8 cellular contexts compared by ENCODE assay signal in the genomic region with DNA sequence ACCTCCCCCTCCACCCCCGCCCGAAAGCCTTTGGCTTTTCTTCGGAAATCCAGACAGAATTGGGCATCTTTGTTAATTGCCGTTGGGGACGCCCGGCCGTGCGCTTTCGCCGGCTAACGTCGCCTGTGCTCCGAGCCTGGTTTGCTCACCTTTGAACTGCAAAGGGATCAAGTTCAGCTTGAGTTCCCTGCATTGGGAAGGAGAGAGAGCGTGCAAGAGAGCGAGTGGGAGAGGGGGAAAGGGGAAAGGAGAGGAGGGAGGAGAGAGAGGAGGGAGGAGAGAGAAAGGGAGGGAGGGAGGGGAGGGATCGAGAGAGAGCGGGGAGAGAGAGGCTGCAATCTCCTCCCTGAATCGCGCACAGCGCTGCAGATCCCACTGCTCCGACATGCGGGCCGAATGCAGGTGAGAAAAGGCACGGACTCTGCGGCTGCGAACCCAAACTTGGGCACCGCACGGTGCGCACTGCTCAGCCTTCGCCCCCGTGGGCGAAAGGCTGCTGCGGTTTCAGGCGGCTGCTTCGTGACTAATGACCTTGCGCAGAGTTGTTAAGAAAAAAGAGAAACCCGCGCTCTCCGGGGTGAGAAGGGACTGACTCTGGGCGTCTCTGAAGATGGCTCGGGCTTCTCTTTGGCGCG. TPM values are rescaled to one million over a fixed set of nuclear protein-coding genes. Genes with fewer than 3 reads are reported as not detected.
DNase-seq lines count a peak whose midpoint lies in the region; ATAC-seq, FAIRE-seq and TF ChIP-seq lines count a peak whose summit lies in the region.

A gene with protein sequence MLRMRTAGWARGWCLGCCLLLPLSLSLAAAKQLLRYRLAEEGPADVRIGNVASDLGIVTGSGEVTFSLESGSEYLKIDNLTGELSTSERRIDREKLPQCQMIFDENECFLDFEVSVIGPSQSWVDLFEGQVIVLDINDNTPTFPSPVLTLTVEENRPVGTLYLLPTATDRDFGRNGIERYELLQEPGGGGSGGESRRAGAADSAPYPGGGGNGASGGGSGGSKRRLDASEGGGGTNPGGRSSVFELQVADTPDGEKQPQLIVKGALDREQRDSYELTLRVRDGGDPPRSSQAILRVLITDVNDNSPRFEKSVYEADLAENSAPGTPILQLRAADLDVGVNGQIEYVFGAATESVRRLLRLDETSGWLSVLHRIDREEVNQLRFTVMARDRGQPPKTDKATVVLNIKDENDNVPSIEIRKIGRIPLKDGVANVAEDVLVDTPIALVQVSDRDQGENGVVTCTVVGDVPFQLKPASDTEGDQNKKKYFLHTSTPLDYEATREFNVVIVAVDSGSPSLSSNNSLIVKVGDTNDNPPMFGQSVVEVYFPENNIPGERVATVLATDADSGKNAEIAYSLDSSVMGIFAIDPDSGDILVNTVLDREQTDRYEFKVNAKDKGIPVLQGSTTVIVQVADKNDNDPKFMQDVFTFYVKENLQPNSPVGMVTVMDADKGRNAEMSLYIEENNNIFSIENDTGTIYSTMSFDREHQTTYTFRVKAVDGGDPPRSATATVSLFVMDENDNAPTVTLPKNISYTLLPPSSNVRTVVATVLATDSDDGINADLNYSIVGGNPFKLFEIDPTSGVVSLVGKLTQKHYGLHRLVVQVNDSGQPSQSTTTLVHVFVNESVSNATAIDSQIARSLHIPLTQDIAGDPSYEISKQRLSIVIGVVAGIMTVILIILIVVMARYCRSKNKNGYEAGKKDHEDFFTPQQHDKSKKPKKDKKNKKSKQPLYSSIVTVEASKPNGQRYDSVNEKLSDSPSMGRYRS (N-terminal part only) (plus strand): TSS at position 349 of the 635 bp plus-strand sequence. CDS start 1,054 bp downstream, outside the sequence.

- CTCF ChIA-PET in activated CD8-positive, alpha-beta T cell treated with anti-CD3 and anti-CD28 coated beads, Interleukin-2, amount 10 ng/mL, durations not matched to agents 7 days and 5 days (lab: Charles Lee): no interaction called here

- H3K9me3 ChIP-seq in CD4-positive, CD25-positive, alpha-beta regulatory T cell (ENCODE audit: control insufficient read depth in 2 of 2, low read length in 2 of 2): no peaks in the 10 kb centered on the region

- ATAC-seq in CD4-positive, CD25-positive, alpha-beta regulatory T cell (ENCODE audit: low read depth in 2 of 2): no peak
- ATAC-seq in activated CD8-positive, alpha-beta T cell treated with anti-CD3 and anti-CD28 coated beads, Interleukin-2, amount 10 ng/mL, durations not matched to agents 7 days and 5 days: no peak

- H3K27me3 Mint-ChIP-seq in CD4-positive, CD25-positive, alpha-beta regulatory T cell: peaks cover 48% of the 10 kb centered on the region
- peaks cover 51% of the 10 kb centered on the region for H3K27me3 Mint-ChIP-seq in activated CD8-positive, alpha-beta T cell treated with anti-CD3 and anti-CD28 coated beads, Interleukin-2, amount 10 ng/mL, durations not matched to agents 7 days and 5 days (ENCODE audit: low read depth)
- peaks cover 64% of the 10 kb centered on the region for H3K27me3 Mint-ChIP-seq in neural crest cell (ENCODE audit: low read depth)

- peaks cover 6% of the 10 kb centered on the region for H3K4me1 ChIP-seq in CD4-positive, CD25-positive, alpha-beta regulatory T cell (ENCODE audit: control insufficient read depth, insufficient read depth, low read length, poor library complexity, severe bottlenecking)

- H3K27ac ChIP-seq in CD4-positive, CD25-positive, alpha-beta regulatory T cell (ENCODE audit: insufficient read depth, low read length, poor library complexity, severe bottlenecking): no peak within 1 kb of the TSS

- H3K36me3 ChIP-seq in CD4-positive, CD25-positive, alpha-beta regulatory T cell (ENCODE audit: control insufficient read depth, insufficient read depth, low read length): no peaks in the 10 kb centered on the region

- peaks cover 0 to 24% (median 4%) of the 10 kb centered on the region in 4 donors for H3K4me1 Mint-ChIP-seq in CD4-positive, CD25-positive, alpha-beta regulatory T cell
- H3K4me1 Mint-ChIP-seq in activated CD8-positive, alpha-beta T cell treated with anti-CD3 and anti-CD28 coated beads, Interleukin-2, amount 10 ng/mL, durations not matched to agents 7 days and 5 days (ENCODE audit: low read depth): peaks cover 36% of the 10 kb centered on the region
- H3K4me1 Mint-ChIP-seq in neural crest cell: peaks cover 53% of the 10 kb centered on the region

- no peaks in the 10 kb centered on the region for H3K36me3 Mint-ChIP-seq in CD4-positive, CD25-positive, alpha-beta regulatory T cell
- H3K36me3 Mint-ChIP-seq in activated CD8-positive, alpha-beta T cell treated with anti-CD3 and anti-CD28 coated beads, Interleukin-2, amount 10 ng/mL, durations not matched to agents 7 days and 5 days (ENCODE audit: low read depth): peaks cover 15% of the 10 kb centered on the region
- H3K36me3 Mint-ChIP-seq in neural crest cell (ENCODE audit: low read depth): peaks cover 3% of the 10 kb centered on the region

- peaks cover 14% of the 10 kb centered on the region for H3K27me3 ChIP-seq in CD4-positive, CD25-positive, alpha-beta regulatory T cell (ENCODE audit: control insufficient read depth, insufficient read depth, low read length)

- POLR2A ChIA-PET in activated CD8-positive, alpha-beta T cell treated with anti-CD3 and anti-CD28 coated beads, Interleukin-2, amount 10 ng/mL, durations not matched to agents 7 days and 5 days (lab: Charles Lee): no interaction called here

- H3K27ac Mint-ChIP-seq in CD4-positive, CD25-positive, alpha-beta regulatory T cell: no peak within 1 kb of the TSS
- H3K27ac Mint-ChIP-seq in activated CD8-positive, alpha-beta T cell treated with anti-CD3 and anti-CD28 coated beads, Interleukin-2, amount 10 ng/mL, durations not matched to agents 7 days and 5 days: peak within 1 kb of the TSS; percentile 87
- H3K27ac Mint-ChIP-seq in neural crest cell (ENCODE audit: unreplicated experiment): peak within 1 kb of the TSS; percentile 91

- FAIRE-seq in GM19239 (lab: Jason Lieb, UNC): no peak

- no peak for DNase-seq in CD4-positive, CD25-positive, alpha-beta regulatory T cell
- peak; percentile 16 for DNase-seq in HPDE6-E6E7 (ENCODE audit: extremely low spot score)
- DNase-seq in activated CD8-positive, alpha-beta T cell treated with anti-CD3 and anti-CD28 coated beads, Interleukin-2, amount 10 ng/mL, durations not matched to agents 7 days and 5 days: no peak
- peak; percentile 57 for DNase-seq in glomerular visceral epithelial cell (ENCODE audit: extremely low spot score)
- DNase-seq in neural crest cell (ENCODE audit: low read depth, low spot score): peak; percentile 28
- no peak for DNase-seq in NOMO-1 treated with DMSO at 0.1 percent for 48 hours (lab: John Stamatoyannopoulos, UW; ENCODE audit: unreplicated experiment)
- DNase-seq in GM19239 (ENCODE audit: insufficient read length, low spot score): no peak
- no peak for DNase-seq in LoVo (ENCODE audit: low spot score)

- peak; percentile 6 for TF ChIP-seq CTCF in neural crest cell (conservative IDR thresholded peaks at IDR 0.05)

- no peak within 1 kb of the TSS for H3K4me3 ChIP-seq in CD4-positive, CD25-positive, alpha-beta regulatory T cell (ENCODE audit: low read depth, low read length)

- peak within 1 kb of the TSS; percentile 26 to 68 (median 47) for H3K4me3 Mint-ChIP-seq in CD4-positive, CD25-positive, alpha-beta regulatory T cell
- H3K4me3 Mint-ChIP-seq in activated CD8-positive, alpha-beta T cell treated with anti-CD3 and anti-CD28 coated beads, Interleukin-2, amount 10 ng/mL, durations not matched to agents 7 days and 5 days: peak within 1 kb of the TSS; percentile 69
- peak within 1 kb of the TSS; percentile 92 for H3K4me3 Mint-ChIP-seq in neural crest cell

- peaks cover 0 to 12% (median 1%) of the 10 kb centered on the region in 7 donors for H3K9me3 Mint-ChIP-seq in CD4-positive, CD25-positive, alpha-beta regulatory T cell
- no peaks in the 10 kb centered on the region for H3K9me3 Mint-ChIP-seq in activated CD8-positive, alpha-beta T cell treated with anti-CD3 and anti-CD28 coated beads, Interleukin-2, amount 10 ng/mL, durations not matched to agents 7 days and 5 days (ENCODE audit: insufficient read depth)
- H3K9me3 Mint-ChIP-seq in neural crest cell: no peaks in the 10 kb centered on the region

RNA-seq across cellular contexts. Expression of the gene that starts here (rescaled TPM):
- total RNA-seq in CD4-positive, CD25-positive, alpha-beta regulatory T cell: not detected
- polyA plus RNA-seq in CD4-positive, CD25-positive, alpha-beta regulatory T cell: not detected
- total RNA-seq in activated CD8-positive, alpha-beta T cell treated with anti-CD3 and anti-CD28 coated beads, Interleukin-2, amount 10 ng/mL, durations not matched to agents 7 days and 5 days: not detected
- 6.8 and 8.0 TPM in 2 replicates for total RNA-seq in neural crest cell

Comparison
In these comparisons a context has a peak if more than half of its experiments do, and no peak if none do; other contexts are left out.
1. DNase-seq: peak in HPDE6-E6E7 (single experiment), glomerular visceral epithelial cell (single experiment) and neural crest cell (single experiment); none in CD4-positive, CD25-positive, alpha-beta regulatory T cell (0 of 3), activated CD8-positive, alpha-beta T cell treated with anti-CD3 and anti-CD28 coated beads, Interleukin-2, amount 10 ng/mL, durations not matched to agents 7 days and 5 days (single experiment), NOMO-1 treated with DMSO at 0.1 percent for 48 hours (single experiment), GM19239 (single experiment) and LoVo (single experiment).
2. H3K27ac Mint-ChIP-seq: peak in activated CD8-positive, alpha-beta T cell treated with anti-CD3 and anti-CD28 coated beads, Interleukin-2, amount 10 ng/mL, durations not matched to agents 7 days and 5 days (single experiment) and neural crest cell (single experiment); none in CD4-positive, CD25-positive, alpha-beta regulatory T cell (0 of 3).
3. Peak in every context shown above with its lines, with median percentiles within 50 percentile points of each other: H3K4me3 Mint-ChIP-seq.